14 cellular contexts compared by ENCODE assay signal in the genomic region with DNA sequence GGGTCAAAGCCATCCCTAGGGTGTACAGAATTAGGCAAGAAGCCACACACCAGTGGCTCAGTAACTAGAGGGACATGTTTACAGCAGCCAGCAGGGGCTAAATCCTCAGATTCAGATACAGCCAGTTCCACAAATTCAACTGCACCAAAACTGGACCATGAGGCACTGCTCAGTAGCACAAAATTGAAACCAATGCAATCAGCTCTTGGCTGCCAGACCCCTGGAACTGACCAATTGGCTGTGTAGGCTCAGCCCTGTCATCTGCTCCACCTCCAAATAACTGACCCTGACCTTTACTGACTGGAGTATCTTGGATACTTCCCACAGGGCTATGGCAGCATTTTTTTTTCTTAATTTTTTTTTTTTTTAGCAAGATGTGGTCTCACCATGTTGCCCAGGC.
DNase-seq lines count a peak whose midpoint lies in the region; ATAC-seq and TF ChIP-seq lines count a peak whose summit lies in the region.
"Had no signal": no experiment of that assay in that cellular context is flagged by ENCODE, and none has a peak within 500 bp of the region (broad histone marks: within the 10 kb centered on the region; RNA-seq: fewer than 3 reads in every experiment).

No MANE protein-coding gene starts in this region.

- 0 out of 2 replicates have a peak overlapping the region, but pooled peaks have one; percentile 40 for H3K27ac ChIP-seq in SU-DHL-6 (ENCODE audit: low read depth, low read length)
- H3K27ac ChIP-seq in thyroid gland: peak overlapping the region in 2 of 3 donors; percentile 41 to 64

- peaks cover 31% of the 10 kb centered on the region for H3F3A ChIP-seq in SU-DHL-6 (ENCODE audit: insufficient read depth)

- DNase-seq in fibroblast of peridontal ligament (ENCODE audit: extremely low read depth) (peak; percentile 5), thyroid gland (no peak), G401 (ENCODE audit: low spot score) (no peak), NCI-H146 (lab: John Stamatoyannopoulos, UW) (no peak)
- DNase-seq in naive thymus-derived CD8-positive, alpha-beta T cell: no peak
- no peak for DNase-seq in stimulated activated naive CD4-positive, alpha-beta T cell treated with Interleukin-2 at 50 U/mL for 16 hours (lab: John Stamatoyannopoulos, UW)
- DNase-seq: CD8-positive, alpha-beta memory T cell; KG1; NCI-H2029; NK-92 treated with Interleukin-12 subunit alpha and Interleukin-12 subunit beta, amount 100 ng/mL, for 24 hours had no signal

- H3K4me1 Mint-ChIP-seq in naive thymus-derived CD8-positive, alpha-beta T cell: peaks cover 21 to 60% (median 34%) of the 10 kb centered on the region in 4 donors
- H3K4me1 Mint-ChIP-seq: GM23338 had no signal

- H3K4me3 Mint-ChIP-seq in naive thymus-derived CD8-positive, alpha-beta T cell: peak overlapping the region in 3 of 10 donors; percentile 74 to 80 (median 79)
- H3K4me3 Mint-ChIP-seq: GM23338 had no signal

- no peaks in the 10 kb centered on the region for H3K79me2 ChIP-seq in SU-DHL-6 (ENCODE audit: insufficient read depth, low read length)

- TF ChIP-seq CTCF in SU-DHL-6 (IDR thresholded peaks at IDR 0.05; ENCODE audit: insufficient read depth, low read length, poor library complexity, severe bottlenecking) (no peak), thyroid gland (IDR thresholded peaks at IDR 0.05) (no peak)

- no peaks in the 10 kb centered on the region for H3K27me3 ChIP-seq in SU-DHL-6 (ENCODE audit: low read length)
- no peaks in the 10 kb centered on the region for H3K27me3 ChIP-seq in thyroid gland

- H3K4me3 ChIP-seq in SU-DHL-6 (ENCODE audit: insufficient read depth, low read length, poor library complexity, severe bottlenecking) (no peak overlapping the region), thyroid gland (replicated peaks in 1 of 3) (no peak overlapping the region)
- H3K4me3 ChIP-seq: GM23338 had no signal

- no peaks in the 10 kb centered on the region for H3K9me2 ChIP-seq in SU-DHL-6 (replicated peaks; ENCODE audit: insufficient read depth, low read length)

- intact Hi-C loops in thyroid gland (cut with DNase I): no loop called here

- POLR2A ChIA-PET in naive thymus-derived CD8-positive, alpha-beta T cell (lab: Charles Lee): interaction anchor here (0.6 to 1.3 kb wide), 3 partner anchors 8 to 224 kb away, joined by 3 to 4 read pairs (median 3); no protein-coding TSS in a partner anchor

- H3K9me3 ChIP-seq in SU-DHL-6 (ENCODE audit: insufficient read depth, low read length): no peaks in the 10 kb centered on the region
- H3K9me3 ChIP-seq in thyroid gland: no peaks in the 10 kb centered on the region

- H3K36me3 Mint-ChIP-seq in naive thymus-derived CD8-positive, alpha-beta T cell: no peaks in the 10 kb centered on the region
- H3K36me3 Mint-ChIP-seq: activated naive CD4-positive, alpha-beta T cell treated with anti-CD3 and anti-CD28 coated beads, Interleukin-2, amount 50 U/mL, for 24 hours had no signal

- no peaks in the 10 kb centered on the region for H3K36me3 ChIP-seq in SU-DHL-6 (ENCODE audit: low read length)
- H3K36me3 ChIP-seq in thyroid gland: no peaks in the 10 kb centered on the region

- no peak overlapping the region for H2AFZ ChIP-seq in SU-DHL-6 (ENCODE audit: low read depth, low read length, severe bottlenecking)
- H2AFZ ChIP-seq: GM23338 had no signal

- H4K20me1 ChIP-seq in SU-DHL-6 (ENCODE audit: low read depth, low read length): no peaks in the 10 kb centered on the region

- peaks cover 16 to 36% of the 10 kb centered on the region in 2 donors for H3K4me1 ChIP-seq in thyroid gland

- H3K9me3 Mint-ChIP-seq in naive thymus-derived CD8-positive, alpha-beta T cell: no peaks in the 10 kb centered on the region
- H3K9me3 Mint-ChIP-seq: activated naive CD4-positive, alpha-beta T cell treated with anti-CD3 and anti-CD28 coated beads, Interleukin-2, amount 50 U/mL, for 24 hours; CD8-positive, alpha-beta memory T cell had no signal

- TF ChIP-seq POLR2A in thyroid gland (IDR thresholded peaks at IDR 0.05): no peak

- in situ Hi-C loops in G401 (cut with HindIII; ENCODE audit: low sequenced_read_pairs): no loop called here

- peak overlapping the region; percentile 82 for H3K4me2 ChIP-seq in SU-DHL-6 (ENCODE audit: low read depth, low read length, poor library complexity, severe bottlenecking)
- H3K4me2 ChIP-seq: GM23338 had no signal

- H3K9ac ChIP-seq in SU-DHL-6 (ENCODE audit: low read length): peak overlapping the region; percentile 42; the same call in 1 of the 2 replicates

- no peak for ATAC-seq in naive thymus-derived CD8-positive, alpha-beta T cell
- ATAC-seq in HG03139 (IDR thresholded peaks at IDR 0.05; ENCODE audit: unreplicated experiment): no peak
- ATAC-seq: GM23338 had no signal

- H3K27me3 Mint-ChIP-seq in naive thymus-derived CD8-positive, alpha-beta T cell: no peaks in the 10 kb centered on the region
- H3K27me3 Mint-ChIP-seq: activated naive CD4-positive, alpha-beta T cell treated with anti-CD3 and anti-CD28 coated beads, Interleukin-2, amount 50 U/mL, for 24 hours; CD8-positive, alpha-beta memory T cell had no signal

- H3K27ac Mint-ChIP-seq in naive thymus-derived CD8-positive, alpha-beta T cell: peak overlapping the region in 6 of 10 donors; percentile 34 to 90 (median 66)
- H3K27ac Mint-ChIP-seq: activated naive CD4-positive, alpha-beta T cell treated with anti-CD3 and anti-CD28 coated beads, Interleukin-2, amount 50 U/mL, for 24 hours; CD8-positive, alpha-beta memory T cell; GM23338 had no signal
